ENCODE assay signal across 17 cellular contexts in genomic region chr2:23420091-23420839, GRCh38. TPM values are rescaled to one million over a fixed set of nuclear protein-coding genes. Genes with fewer than 3 reads are reported as not detected.
DNase-seq lines count a peak whose midpoint lies in the region; ATAC-seq and TF ChIP-seq lines count a peak whose summit lies in the region.
"Had no signal": no experiment of that assay in that cellular context is flagged by ENCODE, and none has a peak within 500 bp of the region (broad histone marks: within the 10 kb centered on the region; RNA-seq: fewer than 3 reads in every experiment).

No MANE protein-coding gene starts in this region.

- H3K4me3 ChIP-seq in adrenal gland: no peak overlapping the region
- no peak overlapping the region for H3K4me3 ChIP-seq in fibroblast of lung (replicated peaks in 1 of 4; ENCODE audit: control extremely low read depth in 1 of 4, insufficient read depth in 1 of 4, low read depth in 3 of 4, low read length in 4 of 4)
- H3K4me3 ChIP-seq: psoas muscle, upper lobe of right lung had no signal

- H3K4me1 Mint-ChIP-seq in osteocyte (ENCODE audit: unreplicated experiment) (no peaks in the 10 kb centered on the region), type B pancreatic cell (ENCODE audit: unreplicated experiment) (peaks cover 32% of the 10 kb centered on the region)
- H3K4me1 Mint-ChIP-seq: activated naive CD8-positive, alpha-beta T cell treated with anti-CD3 and anti-CD28 coated beads, Interleukin-2, amount 50 U/mL, for 24 hours had no signal

- H3K4me3 Mint-ChIP-seq in osteocyte (ENCODE audit: unreplicated experiment) (no peak overlapping the region), type B pancreatic cell (no peak overlapping the region)
- H3K4me3 Mint-ChIP-seq: activated naive CD8-positive, alpha-beta T cell treated with anti-CD3 and anti-CD28 coated beads, Interleukin-2, amount 50 U/mL, for 24 hours; CD4-positive, alpha-beta T cell had no signal

- H3K79me2 ChIP-seq in fibroblast of lung (ENCODE audit: control insufficient read depth, insufficient read depth, low read length): no peaks in the 10 kb centered on the region

- intact Hi-C loops in adrenal gland (cut with DNase I): no loop called here

- no peaks in the 10 kb centered on the region for H3K36me3 Mint-ChIP-seq in osteocyte (ENCODE audit: unreplicated experiment)
- H3K36me3 Mint-ChIP-seq in type B pancreatic cell: peaks cover under 1% of the 10 kb centered on the region

- no peaks in the 10 kb centered on the region for H3K27me3 ChIP-seq in adrenal gland
- no peaks in the 10 kb centered on the region for H3K27me3 ChIP-seq in fibroblast of lung (ENCODE audit: control insufficient read depth, insufficient read depth, low read length)
- H3K27me3 ChIP-seq: upper lobe of right lung had no signal

- 89 to 95% (median 92%) methylated on average over 23 to 26 of the region's 26 CpGs for WGBS in adrenal gland, 4 donors

- TF ChIP-seq CTCF in adrenal gland (IDR thresholded peaks at IDR 0.05) (no peak), fibroblast of lung (conservative IDR thresholded peaks at IDR 0.05 in 1 of 2, IDR thresholded peaks at IDR 0.05 in 1 of 2; ENCODE audit: low read depth in 1 of 2, low read length in 2 of 2) (no peak), osteocyte (IDR thresholded peaks at IDR 0.05) (no peak), type B pancreatic cell (conservative IDR thresholded peaks at IDR 0.05) (no peak)

- H3K36me3 ChIP-seq in adrenal gland (replicated peaks in 1 of 2) (no peaks in the 10 kb centered on the region), fibroblast of lung (ENCODE audit: control insufficient read depth, insufficient read depth, low read length) (peaks cover 1% of the 10 kb centered on the region)
- H3K36me3 ChIP-seq: neutrophil, upper lobe of right lung had no signal

- DNase-seq in adrenal gland: peak in 3 of 7 donors; percentile 6 to 43 (median 15)
- DNase-seq in fibroblast of lung (ENCODE audit: low read depth in 2 of 2): no peak
- peak; percentile 70 for DNase-seq in osteocyte (ENCODE audit: extremely low spot score, unreplicated experiment)
- peak; percentile 57 for DNase-seq in type B pancreatic cell (ENCODE audit: extremely low spot score, unreplicated experiment)
- DNase-seq in NCI-H1105 (lab: John Stamatoyannopoulos, UW): no peak
- DNase-seq in SKM-1 (lab: John Stamatoyannopoulos, UW; ENCODE audit: unreplicated experiment): no peak
- DNase-seq: activated CD4-positive, alpha-beta T cell treated with anti-CD3 and anti-CD28 coated beads for 4 hours; activated naive CD8-positive, alpha-beta T cell treated with anti-CD3 and anti-CD28 coated beads, Interleukin-2, amount 50 U/mL, for 24 hours; CD4-positive, alpha-beta T cell; kidney glomerular epithelial cell; NCI-H1694; upper lobe of right lung had no signal

- H3K9me3 Mint-ChIP-seq in osteocyte (ENCODE audit: unreplicated experiment) (no peaks in the 10 kb centered on the region), type B pancreatic cell (no peaks in the 10 kb centered on the region)
- H3K9me3 Mint-ChIP-seq: activated naive CD8-positive, alpha-beta T cell treated with anti-CD3 and anti-CD28 coated beads, Interleukin-2, amount 50 U/mL, for 24 hours; CD4-positive, alpha-beta T cell had no signal

- no peak overlapping the region for H3K27ac Mint-ChIP-seq in osteocyte (ENCODE audit: unreplicated experiment)
- no peak overlapping the region for H3K27ac Mint-ChIP-seq in type B pancreatic cell
- H3K27ac Mint-ChIP-seq: activated naive CD8-positive, alpha-beta T cell treated with anti-CD3 and anti-CD28 coated beads, Interleukin-2, amount 50 U/mL, for 24 hours; CD4-positive, alpha-beta T cell had no signal

- H3K4me1 ChIP-seq in adrenal gland (replicated peaks in 1 of 2) (peaks cover 0 to 26% of the 10 kb centered on the region in 2 donors), fibroblast of lung (ENCODE audit: control insufficient read depth, extremely low read depth, insufficient read depth, low read length) (peaks cover 22% of the 10 kb centered on the region)

- H2AFZ ChIP-seq in fibroblast of lung (ENCODE audit: low read length): no peak overlapping the region

- ATAC-seq in HG02798 (IDR thresholded peaks at IDR 0.05; ENCODE audit: poor library complexity, unreplicated experiment): no peak
- ATAC-seq: activated naive CD8-positive, alpha-beta T cell treated with anti-CD3 and anti-CD28 coated beads, Interleukin-2, amount 50 U/mL, for 24 hours; HCT116; upper lobe of right lung had no signal

- H3K27ac ChIP-seq in adrenal gland: peak overlapping the region in 3 of 5 donors; percentile 71 to 93 (median 92)
- H3K27ac ChIP-seq in fibroblast of lung (ENCODE audit: insufficient read depth, low read length): peak overlapping the region; percentile 68
- H3K27ac ChIP-seq: neutrophil, upper lobe of right lung had no signal

- no peaks in the 10 kb centered on the region for H4K20me1 ChIP-seq in fibroblast of lung (ENCODE audit: control insufficient read depth, extremely low read depth, insufficient read depth, low read length)

- no peak overlapping the region for H3K9ac ChIP-seq in fibroblast of lung (ENCODE audit: insufficient read depth, low read length)

- H3K9me3 ChIP-seq in adrenal gland (replicated peaks in 1 of 3): no peaks in the 10 kb centered on the region
- no peaks in the 10 kb centered on the region for H3K9me3 ChIP-seq in fibroblast of lung (ENCODE audit: control insufficient read depth, insufficient read depth, low read depth, low read length)
- H3K9me3 ChIP-seq: neutrophil, psoas muscle, upper lobe of right lung had no signal

- no peak for TF ChIP-seq POLR2A in adrenal gland (IDR thresholded peaks at IDR 0.05)

- peaks cover 2% of the 10 kb centered on the region for H3K27me3 Mint-ChIP-seq in osteocyte (ENCODE audit: unreplicated experiment)
- no peaks in the 10 kb centered on the region for H3K27me3 Mint-ChIP-seq in type B pancreatic cell
- H3K27me3 Mint-ChIP-seq: CD4-positive, alpha-beta T cell had no signal

- H3K4me2 ChIP-seq in fibroblast of lung (ENCODE audit: extremely low read depth, insufficient read depth, low read length): no peak overlapping the region

RNA-seq across cellular contexts. Expression of gene KLHL29, which starts 35.3 kb away (rescaled TPM):
- total RNA-seq in adrenal gland (10 to 100 TPM; 14.1 to 24.5 (median 18.0) TPM), fibroblast of lung (4.9 and 7.9 TPM in 2 replicates), osteocyte (5.0 and 5.2 TPM in 2 replicates), type B pancreatic cell (ENCODE audit: low replicate concordance) (14.6 and 24.1 TPM in 2 replicates)
- polyA plus RNA-seq in adrenal gland (10 to 100 TPM in 1 of 3 donors, 1 to 10 TPM in 2; 8.5 to 10.9 (median 8.8) TPM), fibroblast of lung (4.2 and 7.1 TPM in 2 replicates)
- polyA plus RNA-seq in fibroblast of lung (2012): 6.0 and 9.4 TPM in 2 replicates
- 6.0 and 9.9 TPM in 2 replicates for polyA minus RNA-seq in fibroblast of lung (ENCODE audit: low replicate concordance)
- total RNA-seq: HepG2 had no signal

Comparison
In these comparisons a context has a peak if more than half of its experiments do, and no peak if none do; other contexts are left out.
1. DNase-seq: peak in osteocyte (single experiment) and type B pancreatic cell (single experiment); none in fibroblast of lung (0 of 2), NCI-H1105 (single experiment) and SKM-1 (single experiment).